In the genomic region with DNA sequence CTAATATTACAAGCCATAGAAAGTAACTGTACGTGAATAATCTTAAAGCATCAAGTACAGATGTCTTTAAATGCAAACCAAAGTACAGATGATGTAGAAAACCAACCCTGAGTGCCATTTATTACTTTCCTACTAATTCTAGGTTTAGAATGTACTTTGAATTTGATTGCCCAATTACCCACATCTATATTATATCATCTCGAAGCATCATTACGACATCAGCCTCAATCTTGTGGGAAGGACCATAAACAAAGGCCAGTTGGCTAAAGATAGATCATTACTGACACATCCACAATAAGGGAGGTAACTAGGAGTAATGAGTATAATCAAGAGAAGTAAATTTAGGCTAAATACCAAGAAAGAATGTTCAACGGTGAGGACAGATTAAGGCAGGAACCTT, we compare ENCODE assay signal across 22 cellular contexts.
DNase-seq lines count a peak whose midpoint lies in the region; ATAC-seq and TF ChIP-seq lines count a peak whose summit lies in the region.
"Had no signal": no experiment of that assay in that cellular context is flagged by ENCODE, and none has a peak within 500 bp of the region (broad histone marks: within the 10 kb centered on the region; RNA-seq: fewer than 3 reads in every experiment).

No MANE protein-coding gene starts in this region.

- TF ChIP-seq CTCF in NB4 (IDR thresholded peaks at IDR 0.05; ENCODE audit: low read depth, low read length) (no peak), liver (IDR thresholded peaks at IDR 0.05; ENCODE audit: low read depth, low read length, missing input control) (no peak)

- 56% methylated on average over 4 of the region's 4 CpGs for WGBS in liver

- H3K27ac ChIP-seq in liver (ENCODE audit: low read depth in 1 of 2, low read length in 2 of 2): peak overlapping the region in 1 of 2 donors; percentile 35
- H3K27ac ChIP-seq: adrenal gland, C4-2B, foreskin keratinocyte, parathyroid adenoma, sigmoid colon had no signal

- TF ChIP-seq RAD21 in liver (IDR thresholded peaks at IDR 0.05): peak in 1 of 2 donors; percentile 16

- no peaks in the 10 kb centered on the region for H3K36me3 ChIP-seq in liver (ENCODE audit: control insufficient read depth in 4 of 4, insufficient read depth in 3 of 4, low read depth in 1 of 4, low read length in 3 of 4)
- H3K36me3 ChIP-seq: adrenal gland, sigmoid colon had no signal

- H3K27me3 ChIP-seq in liver (ENCODE audit: control insufficient read depth in 4 of 4, insufficient read depth in 4 of 4, low read length in 3 of 4): no peaks in the 10 kb centered on the region
- H3K27me3 ChIP-seq: adrenal gland, foreskin keratinocyte, sigmoid colon had no signal

- peaks cover 0 to 10% (median 2%) of the 10 kb centered on the region in 4 donors for H3K4me1 ChIP-seq in liver (ENCODE audit: control insufficient read depth in 4 of 4, insufficient read depth in 4 of 4, low read length in 3 of 4)
- H3K4me1 ChIP-seq: adrenal gland, foreskin keratinocyte, parathyroid adenoma, sigmoid colon had no signal

- TF ChIP-seq POLR2A in NB4 (IDR thresholded peaks at IDR 0.05; ENCODE audit: extremely low read depth, insufficient read length): no peak

- H3K9me3 ChIP-seq in liver (ENCODE audit: control insufficient read depth in 4 of 4, low read length in 3 of 4): no peaks in the 10 kb centered on the region
- H3K9me3 ChIP-seq: adrenal gland, mucosa of descending colon, sigmoid colon had no signal

- no peak overlapping the region for H3K9ac ChIP-seq in liver (ENCODE audit: low read depth in 1 of 2, low read length in 2 of 2)
- H3K9ac ChIP-seq: parathyroid adenoma had no signal

- H3K4me3 ChIP-seq in NB4 (ENCODE audit: low read depth, low read length) (no peak overlapping the region), liver (ENCODE audit: low read depth in 1 of 3, low read length in 3 of 3) (no peak overlapping the region)
- H3K4me3 ChIP-seq: adrenal gland, mucosa of descending colon, sigmoid colon had no signal

- ATAC-seq in GM19351 (IDR thresholded peaks at IDR 0.05; ENCODE audit: unreplicated experiment): no peak
- ATAC-seq: activated CD4-positive, CD25-positive, alpha-beta regulatory T cell treated with anti-CD3 and anti-CD28 coated beads, Interleukin-2, amount 50 U/mL, for 24 hours; activated T-cell treated with anti-CD3 and anti-CD28 coated beads, Interleukin-2, amount 50 U/mL, for 4 hours; foreskin keratinocyte; left ventricle myocardium superior; mucosa of descending colon had no signal

- DNase-seq in ELR (ENCODE audit: low read depth): peak; percentile 17
- DNase-seq in NB4 (ENCODE audit: low read depth): peak; percentile 39
- peak; percentile 91 for DNase-seq in amniotic epithelial cell (ENCODE audit: low read depth)
- DNase-seq in stimulated activated naive CD4-positive, alpha-beta T cell (lab: John Stamatoyannopoulos, UW): no peak
- no peak for DNase-seq in inferior parietal cortex (ENCODE audit: extremely low spot score)
- no peak for DNase-seq in NCI-H2196 (lab: John Stamatoyannopoulos, UW; ENCODE audit: unreplicated experiment)
- DNase-seq: activated naive CD4-positive, alpha-beta T cell; activated T-cell treated with anti-CD3 and anti-CD28 coated beads, Interleukin-2, amount 50 U/mL, for 4 hours; adrenal gland; Calu3; dermis blood vessel endothelial cell; foreskin keratinocyte; immature natural killer cell; left ventricle myocardium superior; mucosa of descending colon; NCI-H187; sigmoid colon had no signal

TF ChIP-seq in liver, 16 proteins besides CTCF, POLR2A, EP300 and RAD21:
- TF ChIP-seq RXRA (IDR thresholded peaks at IDR 0.05): peak in 1 of 2 donors; percentile 64
- no peak for TF ChIP-seq TAF1 (conservative IDR thresholded peaks at IDR 0.05)
- peak; percentile 36 for TF ChIP-seq YY1 (IDR thresholded peaks at IDR 0.05)
- TF ChIP-seq JUND (IDR thresholded peaks at IDR 0.05): peak in 1 of 2 donors; percentile 51
- TF ChIP-seq GABPA (IDR thresholded peaks at IDR 0.05 in 1 of 2, conservative IDR thresholded peaks at IDR 0.05 in 1 of 2): no peak
- no peak for TF ChIP-seq FOXA1 (IDR thresholded peaks at IDR 0.05)
- TF ChIP-seq HNF4A (conservative IDR thresholded peaks at IDR 0.05): peak; percentile 53 to 73

Comparison
In these comparisons a context has a peak if more than half of its experiments do, and no peak if none do; other contexts are left out.
1. DNase-seq: peak in ELR (single experiment), NB4 (single experiment) and amniotic epithelial cell (single experiment); none in stimulated activated naive CD4-positive, alpha-beta T cell (0 of 6), inferior parietal cortex (single experiment) and NCI-H2196 (single experiment).